16 cellular contexts compared by ENCODE assay signal in genomic region chr3:23519548-23520208, GRCh38.
DNase-seq lines count a peak whose midpoint lies in the region; ATAC-seq lines count a peak whose summit lies in the region.
"Had no signal": no experiment of that assay in that cellular context is flagged by ENCODE, and none has a peak within 500 bp of the region (broad histone marks: within the 10 kb centered on the region; RNA-seq: fewer than 3 reads in every experiment).

No MANE protein-coding gene starts in this region.

- H3K4me1 Mint-ChIP-seq in stimulated activated naive B cell treated with anti-CD40 and anti-IgM and Interleukin-4, amounts not matched to agents 10 μg/mL and 1 μg/mL and 100 μg/mL, for 72 hours: peaks cover 11 to 42% of the 10 kb centered on the region in 2 donors
- no peaks in the 10 kb centered on the region for H3K4me1 Mint-ChIP-seq in activated CD4-positive, alpha-beta memory T cell treated with anti-CD3 and anti-CD28 coated beads, Interleukin-2, amount 10 ng/mL, durations not matched to agents 7 days and 5 days
- H3K4me1 Mint-ChIP-seq: activated CD4-positive, alpha-beta T cell treated with anti-CD3 and anti-CD28 coated beads, Interleukin-2, amount 10 ng/mL, durations not matched to agents 7 days and 5 days had no signal

- POLR2A ChIA-PET in activated CD4-positive, alpha-beta memory T cell treated with anti-CD3 and anti-CD28 coated beads, Interleukin-2, amount 10 ng/mL, durations not matched to agents 7 days and 5 days (lab: Charles Lee): no interaction called here

- H3K27me3 Mint-ChIP-seq in stimulated activated naive B cell treated with anti-CD40 and anti-IgM and Interleukin-4, amounts not matched to agents 10 μg/mL and 1 μg/mL and 100 μg/mL, for 72 hours: no peaks in the 10 kb centered on the region
- H3K27me3 Mint-ChIP-seq in activated CD4-positive, alpha-beta memory T cell treated with anti-CD3 and anti-CD28 coated beads, Interleukin-2, amount 10 ng/mL, durations not matched to agents 7 days and 5 days: no peaks in the 10 kb centered on the region
- H3K27me3 Mint-ChIP-seq: activated CD4-positive, alpha-beta T cell treated with anti-CD3 and anti-CD28 coated beads, Interleukin-2, amount 10 ng/mL, durations not matched to agents 7 days and 5 days; stimulated activated naive CD8-positive, alpha-beta T cell treated with anti-CD3 and anti-CD28 coated beads, Interleukin-15, Interleukin-2, amounts not matched to agents 100 ng/mL and 50 ng/mL, for 24 hours had no signal

- CTCF ChIA-PET in activated CD4-positive, alpha-beta memory T cell treated with anti-CD3 and anti-CD28 coated beads, Interleukin-2, amount 10 ng/mL, durations not matched to agents 7 days and 5 days (lab: Charles Lee): no interaction called here

- peaks cover 8 to 11% of the 10 kb centered on the region in 2 donors for H3K36me3 Mint-ChIP-seq in stimulated activated naive B cell treated with anti-CD40 and anti-IgM and Interleukin-4, amounts not matched to agents 10 μg/mL and 1 μg/mL and 100 μg/mL, for 72 hours
- H3K36me3 Mint-ChIP-seq in activated CD4-positive, alpha-beta memory T cell treated with anti-CD3 and anti-CD28 coated beads, Interleukin-2, amount 10 ng/mL, durations not matched to agents 7 days and 5 days (ENCODE audit: low read depth): no peaks in the 10 kb centered on the region

- peaks cover 0 to 2% of the 10 kb centered on the region in 2 donors for H3K9me3 Mint-ChIP-seq in stimulated activated naive B cell treated with anti-CD40 and anti-IgM and Interleukin-4, amounts not matched to agents 10 μg/mL and 1 μg/mL and 100 μg/mL, for 72 hours
- no peaks in the 10 kb centered on the region for H3K9me3 Mint-ChIP-seq in activated CD4-positive, alpha-beta memory T cell treated with anti-CD3 and anti-CD28 coated beads, Interleukin-2, amount 10 ng/mL, durations not matched to agents 7 days and 5 days
- H3K9me3 Mint-ChIP-seq: activated CD4-positive, alpha-beta T cell treated with anti-CD3 and anti-CD28 coated beads, Interleukin-2, amount 10 ng/mL, durations not matched to agents 7 days and 5 days; stimulated activated naive CD8-positive, alpha-beta T cell treated with anti-CD3 and anti-CD28 coated beads, Interleukin-15, Interleukin-2, amounts not matched to agents 100 ng/mL and 50 ng/mL, for 24 hours had no signal

- DNase-seq in stimulated activated naive B cell treated with anti-CD40 and anti-IgM and Interleukin-4, amounts not matched to agents 10 μg/mL and 1 μg/mL and 100 μg/mL, for 72 hours: peak; percentile 5
- DNase-seq in activated CD4-positive, alpha-beta memory T cell treated with anti-CD3 and anti-CD28 coated beads, Interleukin-2, amount 10 ng/mL, durations not matched to agents 7 days and 5 days: no peak
- no peak for DNase-seq in anterior cingulate cortex (lab: John Stamatoyannopoulos, UW)
- DNase-seq: activated CD4-positive, alpha-beta T cell treated with anti-CD3 and anti-CD28 coated beads, Interleukin-2, amount 10 ng/mL, durations not matched to agents 7 days and 5 days; activated effector memory CD4-positive, alpha-beta T cell treated with Interleukin-2 at 50 U/mL for 16 hours; COR-L47; KG1; NCI-H2081; NK-92 treated with Interleukin-12 subunit alpha and Interleukin-12 subunit beta, amount 100 ng/mL, for 24 hours; SK-N-SH; stimulated activated CD4-positive, alpha-beta T cell treated with anti-CD3 and anti-CD28 coated beads, Interleukin-2, amount 100 ng/mL, for 24 hours had no signal

- no peak overlapping the region for H3K27ac Mint-ChIP-seq in stimulated activated naive B cell treated with anti-CD40 and anti-IgM and Interleukin-4, amounts not matched to agents 10 μg/mL and 1 μg/mL and 100 μg/mL, for 72 hours
- no peak overlapping the region for H3K27ac Mint-ChIP-seq in activated CD4-positive, alpha-beta memory T cell treated with anti-CD3 and anti-CD28 coated beads, Interleukin-2, amount 10 ng/mL, durations not matched to agents 7 days and 5 days
- H3K27ac Mint-ChIP-seq: activated CD4-positive, alpha-beta T cell treated with anti-CD3 and anti-CD28 coated beads, Interleukin-2, amount 10 ng/mL, durations not matched to agents 7 days and 5 days; stimulated activated naive CD8-positive, alpha-beta T cell treated with anti-CD3 and anti-CD28 coated beads, Interleukin-15, Interleukin-2, amounts not matched to agents 100 ng/mL and 50 ng/mL, for 24 hours had no signal

- peak overlapping the region; percentile 10 to 22 for H3K4me3 Mint-ChIP-seq in stimulated activated naive B cell treated with anti-CD40 and anti-IgM and Interleukin-4, amounts not matched to agents 10 μg/mL and 1 μg/mL and 100 μg/mL, for 72 hours
- no peak overlapping the region for H3K4me3 Mint-ChIP-seq in activated CD4-positive, alpha-beta memory T cell treated with anti-CD3 and anti-CD28 coated beads, Interleukin-2, amount 10 ng/mL, durations not matched to agents 7 days and 5 days
- H3K4me3 Mint-ChIP-seq: activated CD4-positive, alpha-beta T cell treated with anti-CD3 and anti-CD28 coated beads, Interleukin-2, amount 10 ng/mL, durations not matched to agents 7 days and 5 days; stimulated activated naive CD8-positive, alpha-beta T cell treated with anti-CD3 and anti-CD28 coated beads, Interleukin-15, Interleukin-2, amounts not matched to agents 100 ng/mL and 50 ng/mL, for 24 hours had no signal

- ATAC-seq in GM18909 (IDR thresholded peaks at IDR 0.05; ENCODE audit: poor library complexity, unreplicated experiment): peak; percentile 74
- ATAC-seq in HG02588 (IDR thresholded peaks at IDR 0.05; ENCODE audit: unreplicated experiment): peak; percentile 84
- peak; percentile 67 for ATAC-seq in HG03439 (IDR thresholded peaks at IDR 0.05; ENCODE audit: unreplicated experiment)
- ATAC-seq in stimulated activated naive B cell treated with anti-CD40 and anti-IgM and Interleukin-4, amounts not matched to agents 10 μg/mL and 1 μg/mL and 100 μg/mL, for 72 hours (replicated peaks): peak; percentile 95 to 98
- ATAC-seq in GM19455 (IDR thresholded peaks at IDR 0.05; ENCODE audit: unreplicated experiment): no peak
